Comparison of ENCODE assay signal across 8 cellular contexts in the genomic region with DNA sequence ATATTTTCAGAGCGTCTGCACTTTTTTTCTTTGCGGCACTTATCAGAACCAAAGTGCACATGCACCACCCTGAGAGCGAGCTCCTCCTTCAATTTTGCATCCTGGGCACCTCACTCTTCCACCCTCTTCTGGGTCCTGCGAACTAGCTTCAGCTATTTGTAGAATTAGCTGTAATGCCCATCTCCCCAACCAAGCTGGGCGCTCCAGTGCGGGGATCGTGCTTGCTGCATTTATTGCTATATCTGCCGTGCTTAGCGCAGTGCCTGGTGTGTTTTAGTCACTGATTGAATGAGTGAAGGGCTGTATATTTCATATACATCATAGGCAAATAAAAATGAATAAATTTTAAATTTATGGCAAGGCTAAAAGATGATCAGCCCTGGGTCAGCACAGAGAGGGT.
"Had no signal": no experiment of that assay in that cellular context is flagged by ENCODE, and none has a peak within 500 bp of the region (broad histone marks: within the 10 kb centered on the region; RNA-seq: fewer than 3 reads in every experiment).

No MANE protein-coding gene starts in this region.

- ATAC-seq: GM23338, HCT116 had no signal

- DNase-seq: GM23248, GOT3, H7, H9, HCEC 1CT, HFFc6 had no signal
